12 cellular contexts compared by ENCODE assay signal in genomic region chr4:93829531-93830089, GRCh38. TPM values are rescaled to one million over a fixed set of nuclear protein-coding genes. Genes with fewer than 3 reads are reported as not detected.
DNase-seq lines count a peak whose midpoint lies in the region; ATAC-seq and TF ChIP-seq lines count a peak whose summit lies in the region.
"Had no signal": no experiment of that assay in that cellular context is flagged by ENCODE, and none has a peak within 500 bp of the region (broad histone marks: within the 10 kb centered on the region; RNA-seq: fewer than 3 reads in every experiment).

No MANE protein-coding gene starts in this region.

- H3K36me3 Mint-ChIP-seq in osteocyte (ENCODE audit: unreplicated experiment): no peaks in the 10 kb centered on the region

- H3K27ac ChIP-seq in HUES64 (ENCODE audit: low read depth, low read length) (no peak overlapping the region), esophagus squamous epithelium (no peak overlapping the region)

- H3K27me3 Mint-ChIP-seq in osteocyte (ENCODE audit: unreplicated experiment): peaks cover 95% of the 10 kb centered on the region

- H3K27ac Mint-ChIP-seq in osteocyte (ENCODE audit: unreplicated experiment): no peak overlapping the region
- H3K27ac Mint-ChIP-seq: naive B cell had no signal

- H3K4me3 ChIP-seq in HUES64 (ENCODE audit: low read length) (peak overlapping the region; percentile 67), esophagus squamous epithelium (peak overlapping the region in 3 of 4 donors; percentile 36 to 60 (median 38))

- H3K36me3 ChIP-seq in HUES64 (ENCODE audit: insufficient read depth, low read length): no peaks in the 10 kb centered on the region
- no peaks in the 10 kb centered on the region for H3K36me3 ChIP-seq in esophagus squamous epithelium

- H3K9me3 Mint-ChIP-seq in osteocyte (ENCODE audit: unreplicated experiment): no peaks in the 10 kb centered on the region
- H3K9me3 Mint-ChIP-seq: central memory CD8-positive, alpha-beta T cell had no signal

- peaks cover 100% of the 10 kb centered on the region for H3K27me3 ChIP-seq in HUES64 (ENCODE audit: insufficient read depth, low read length)
- H3K27me3 ChIP-seq in esophagus squamous epithelium: peaks cover 11 to 95% (median 44%) of the 10 kb centered on the region in 4 donors

- H3K4me3 Mint-ChIP-seq in osteocyte (ENCODE audit: unreplicated experiment): peak overlapping the region; percentile 71
- H3K4me3 Mint-ChIP-seq: central memory CD8-positive, alpha-beta T cell had no signal

- in situ Hi-C loops in GM13976 (cut with MboI; ENCODE audit: low sequenced_read_pairs, unreplicated experiment): no loop called here

- H3K4me1 Mint-ChIP-seq in osteocyte (ENCODE audit: unreplicated experiment): peaks cover 32% of the 10 kb centered on the region

- TF ChIP-seq POLR2A in esophagus squamous epithelium (IDR thresholded peaks at IDR 0.05): no peak

- no peak for TF ChIP-seq CTCF in GM13976 (IDR thresholded peaks at IDR 0.05; ENCODE audit: borderline replicate concordance, control extremely low read depth, extremely low read depth, insufficient read depth, missing control alignments)
- TF ChIP-seq CTCF in esophagus squamous epithelium (IDR thresholded peaks at IDR 0.05): no peak
- no peak for TF ChIP-seq CTCF in osteocyte (IDR thresholded peaks at IDR 0.05)

- intact Hi-C loops in esophagus squamous epithelium (cut with DNase I): no loop called here

- no peak for ATAC-seq in HG02610 (IDR thresholded peaks at IDR 0.05; ENCODE audit: unreplicated experiment)

- DNase-seq in GM13976 (ENCODE audit: low spot score) (peak; percentile 37), esophagus squamous epithelium (lab: John Stamatoyannopoulos, UW) (no peak), osteocyte (ENCODE audit: extremely low spot score, unreplicated experiment) (no peak), cerebellar nuclear complex (lab: John Stamatoyannopoulos, UW) (no peak), NCI-H2081 treated with DMSO at 0.1 percent for 48 hours (lab: John Stamatoyannopoulos, UW) (no peak)
- no peak for DNase-seq in activated naive CD4-positive, alpha-beta T cell treated with anti-CD3 and anti-CD28 coated beads, Interleukin-2, amount 50 U/mL, for 16 hours
- DNase-seq: foreskin melanocyte, naive B cell, NCI-H774 had no signal

- no peak overlapping the region for H3K9ac ChIP-seq in HUES64 (ENCODE audit: low read depth, low read length)

- WGBS in HUES64: under 1% methylated on average over 41 of the region's 41 CpGs
- WGBS in esophagus squamous epithelium, 2 donors: 4 to 7% methylated on average over 5 to 13 of the region's 41 CpGs

- H3K9me3 ChIP-seq in HUES64 (ENCODE audit: insufficient read depth, low read depth, low read length) (no peaks in the 10 kb centered on the region), esophagus squamous epithelium (no peaks in the 10 kb centered on the region)

- H3K4me1 ChIP-seq in HUES64 (ENCODE audit: insufficient read depth, low read length) (peaks cover 52% of the 10 kb centered on the region), esophagus squamous epithelium (peaks cover 27 to 45% (median 28%) of the 10 kb centered on the region in 3 donors)

RNA-seq across cellular contexts. Expression of gene ATOH1, which starts 1.1 kb away (rescaled TPM):
- 0.30 TPM for polyA plus RNA-seq in HUES64 (2013, experiment 1 of 2)
- 0.19 TPM for polyA plus RNA-seq in HUES64 (2013, experiment 2 of 2)
- not detected for total RNA-seq in esophagus squamous epithelium
- not detected in 2 replicates for total RNA-seq in osteocyte
